In genomic region chr13:60511637-60512036, GRCh38 we compare ENCODE assay signal across 16 cellular contexts.
DNase-seq lines count a peak whose midpoint lies in the region; ATAC-seq lines count a peak whose summit lies in the region.
"Had no signal": no experiment of that assay in that cellular context is flagged by ENCODE, and none has a peak within 500 bp of the region (broad histone marks: within the 10 kb centered on the region; RNA-seq: fewer than 3 reads in every experiment).

No MANE protein-coding gene starts in this region.

- peaks cover 2% of the 10 kb centered on the region for H3K9me3 ChIP-seq in ectodermal cell (ENCODE audit: control insufficient read depth, low read length)
- H3K9me3 ChIP-seq: Peyer's patch had no signal

- peaks cover 5% of the 10 kb centered on the region for H3K4me1 ChIP-seq in ectodermal cell (ENCODE audit: control insufficient read depth, insufficient read depth, low read length)
- H3K4me1 ChIP-seq: Peyer's patch had no signal

- peak; percentile 29 for DNase-seq in CMK (ENCODE audit: low read depth)
- DNase-seq in NCI-H526 (lab: John Stamatoyannopoulos, UW) = peak; percentile 20 to 50
- peak; percentile 12 for DNase-seq in iPS-NIHi7 (ENCODE audit: extremely low spot score)
- no peak for DNase-seq in stimulated activated CD4-positive, alpha-beta T cell treated with anti-CD3 and anti-CD28 coated beads, Interleukin-4, amount 100 ng/mL, for 4 hours
- no peak for DNase-seq in HCEC 1CT
- DNase-seq: DMS53; GDM1; KBM-7; NCI-H1092 treated with DMSO at 0.1 percent for 48 hours; NCI-H1436 treated with DMSO at 0.1 percent for 48 hours; NCI-H1930; NCI-H774; NK-92 treated with Interleukin-12 subunit alpha and Interleukin-12 subunit beta, amount 100 ng/mL, for 24 hours; Peyer's patch had no signal

- H3K36me3 ChIP-seq in ectodermal cell (ENCODE audit: control insufficient read depth, insufficient read depth, low read length) = no peaks in the 10 kb centered on the region

- no peaks in the 10 kb centered on the region for H3K27me3 ChIP-seq in ectodermal cell (ENCODE audit: control insufficient read depth, insufficient read depth, low read length, poor library complexity, severe bottlenecking)
- H3K27me3 ChIP-seq: Peyer's patch had no signal

- peak overlapping the region; percentile 17 for H3K27ac ChIP-seq in ectodermal cell (ENCODE audit: insufficient read depth, low read depth, low read length, poor library complexity, severe bottlenecking)
- H3K27ac ChIP-seq: Peyer's patch had no signal

- 44 to 49% methylated on average over 2 of the region's 2 CpGs for WGBS in ectodermal cell, 2 experiments

- ATAC-seq in HG02973 (IDR thresholded peaks at IDR 0.05; ENCODE audit: unreplicated experiment) = no peak

- no peak overlapping the region for H3K4me3 ChIP-seq in ectodermal cell (ENCODE audit: insufficient read depth, low read depth, low read length)
- H3K4me3 ChIP-seq: Peyer's patch had no signal

Comparison
In these comparisons a context has a peak if more than half of its experiments do, and no peak if none do; other contexts are left out.
1. DNase-seq: peak in CMK (single experiment), NCI-H526 (2 of 2) and iPS-NIHi7 (single experiment); none in stimulated activated CD4-positive, alpha-beta T cell treated with anti-CD3 and anti-CD28 coated beads, Interleukin-4, amount 100 ng/mL, for 4 hours (0 of 2) and HCEC 1CT (single experiment).